8 cellular contexts compared by ENCODE assay signal in the genomic region with DNA sequence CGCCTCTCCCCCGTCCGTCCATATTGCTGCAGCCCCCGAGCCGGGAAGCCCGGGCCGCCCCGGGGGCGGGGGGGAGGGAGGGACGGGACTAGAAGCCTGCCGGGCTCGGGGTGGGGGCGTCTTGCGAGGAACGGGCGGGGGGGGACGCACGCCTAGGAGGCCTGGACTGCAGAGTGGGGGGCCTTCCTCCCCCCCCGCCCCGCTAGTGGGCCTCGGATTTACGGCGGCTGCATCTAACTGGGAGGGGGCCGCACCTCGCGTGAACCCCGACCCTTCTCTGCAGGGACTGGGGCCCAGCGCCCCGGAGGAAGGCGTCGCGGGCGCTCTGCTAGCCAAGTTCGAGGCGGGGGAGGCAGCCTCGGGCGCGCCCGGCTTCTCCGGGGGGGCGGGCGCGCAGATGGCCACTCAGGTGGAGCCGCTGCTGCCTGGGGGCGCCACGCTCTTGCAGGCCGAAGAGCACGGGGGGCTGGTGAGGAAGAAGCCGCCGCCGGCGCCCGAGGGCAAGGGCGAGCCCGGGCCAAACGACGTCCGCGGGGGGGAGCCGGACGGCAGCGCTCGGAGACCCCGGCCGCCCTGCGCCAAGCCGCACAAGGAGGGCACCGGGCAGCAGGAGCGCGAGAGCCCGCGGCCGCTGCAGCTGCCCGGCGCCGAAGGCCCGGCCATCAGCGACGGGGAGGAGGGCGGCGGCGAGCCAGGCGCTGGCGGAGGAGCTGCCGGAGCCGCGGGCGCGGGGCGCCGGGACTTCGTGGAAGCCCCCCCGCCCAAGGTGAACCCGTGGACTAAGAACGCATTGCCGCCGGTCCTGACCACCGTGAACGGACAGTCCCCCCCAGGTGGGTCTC. TPM values are rescaled to one million over a fixed set of nuclear protein-coding genes. Genes with fewer than 3 reads are reported as not detected.
DNase-seq lines count a peak whose midpoint lies in the region; ATAC-seq and TF ChIP-seq lines count a peak whose summit lies in the region.

TSS of gene LARP1 (plus strand) at position 17 of the 842 bp plus-strand sequence. CDS start at position 398, 381 bp downstream.

- TF ChIP-seq POLR2A in NB4 (IDR thresholded peaks at IDR 0.05; ENCODE audit: extremely low read depth, insufficient read length): peak; percentile 12

- peak within 1 kb of the TSS; percentile 99 for H3K27ac Mint-ChIP-seq in activated naive CD8-positive, alpha-beta T cell treated with anti-CD3 and anti-CD28 coated beads for 36 hours
- H3K27ac Mint-ChIP-seq in progenitor cell of endocrine pancreas: peak within 1 kb of the TSS; percentile 94

- TF ChIP-seq CTCF in NB4 (IDR thresholded peaks at IDR 0.05; ENCODE audit: low read depth, low read length): no peak
- peak in 1 of 9 donors; percentile 14 for TF ChIP-seq CTCF in heart right ventricle (IDR thresholded peaks at IDR 0.05)
- TF ChIP-seq CTCF in progenitor cell of endocrine pancreas (IDR thresholded peaks at IDR 0.05; ENCODE audit: unreplicated experiment): no peak

- intact Hi-C loops in heart right ventricle (cut with DNase I): loop anchor here in 6 of 10 donors (1.0 to 10.0 kb wide), 9 partner anchors 37 to 103 kb away; partner anchors contain the start of gene CNOT8 (in 6 of the 6)

- 1% methylated on average over 77 to 98 of the region's 99 CpGs for WGBS in heart right ventricle, 2 donors

- H3K36me3 Mint-ChIP-seq in activated naive CD8-positive, alpha-beta T cell treated with anti-CD3 and anti-CD28 coated beads for 36 hours: peaks cover 26% of the 10 kb centered on the region
- H3K36me3 Mint-ChIP-seq in progenitor cell of endocrine pancreas (ENCODE audit: insufficient read depth): no peaks in the 10 kb centered on the region

- H3K4me3 ChIP-seq in NB4 (ENCODE audit: low read depth, low read length) (peak within 1 kb of the TSS; percentile 96), heart right ventricle (peak within 1 kb of the TSS; percentile 87 to 99 (median 98))

- peak; percentile 37 for DNase-seq in EH (ENCODE audit: low read depth)
- DNase-seq in NB4 (ENCODE audit: low read depth): peak; percentile 63
- DNase-seq in activated naive CD8-positive, alpha-beta T cell treated with anti-CD3 and anti-CD28 coated beads for 36 hours: peak; percentile 42
- DNase-seq in heart right ventricle: peak; percentile 42 to 62
- DNase-seq in progenitor cell of endocrine pancreas (ENCODE audit: low spot score, unreplicated experiment): peak; percentile 24
- DNase-seq in NCI-H2171 (lab: John Stamatoyannopoulos, UW): no peak

- H3K4me1 Mint-ChIP-seq in activated naive CD8-positive, alpha-beta T cell treated with anti-CD3 and anti-CD28 coated beads for 36 hours: peaks cover 50% of the 10 kb centered on the region
- peaks cover 38% of the 10 kb centered on the region for H3K4me1 Mint-ChIP-seq in progenitor cell of endocrine pancreas (ENCODE audit: low read depth)

- ATAC-seq in GM21737 (IDR thresholded peaks at IDR 0.05; ENCODE audit: unreplicated experiment) (peak; percentile 14), heart right ventricle (peak; percentile 9 to 40 (median 15)), GM18519 (IDR thresholded peaks at IDR 0.05; ENCODE audit: low FRiP score, unreplicated experiment) (no peak)

- H3K27ac ChIP-seq in heart right ventricle: peak within 1 kb of the TSS; percentile 91 to 99 (median 98)

- H3K9me3 Mint-ChIP-seq in activated naive CD8-positive, alpha-beta T cell treated with anti-CD3 and anti-CD28 coated beads for 36 hours: no peaks in the 10 kb centered on the region
- H3K9me3 Mint-ChIP-seq in progenitor cell of endocrine pancreas (ENCODE audit: low read depth): no peaks in the 10 kb centered on the region

- no peaks in the 10 kb centered on the region for H3K27me3 Mint-ChIP-seq in activated naive CD8-positive, alpha-beta T cell treated with anti-CD3 and anti-CD28 coated beads for 36 hours
- no peaks in the 10 kb centered on the region for H3K27me3 Mint-ChIP-seq in progenitor cell of endocrine pancreas

- H3K27me3 ChIP-seq in heart right ventricle: no peaks in the 10 kb centered on the region

- H3K36me3 ChIP-seq in heart right ventricle: no peaks in the 10 kb centered on the region

- peaks cover 7 to 56% (median 45%) of the 10 kb centered on the region in 9 donors for H3K4me1 ChIP-seq in heart right ventricle

- H3K4me3 Mint-ChIP-seq in activated naive CD8-positive, alpha-beta T cell treated with anti-CD3 and anti-CD28 coated beads for 36 hours: peak within 1 kb of the TSS; percentile 91
- peak within 1 kb of the TSS; percentile 98 for H3K4me3 Mint-ChIP-seq in progenitor cell of endocrine pancreas (ENCODE audit: low read depth)

- no peaks in the 10 kb centered on the region for H3K9me3 ChIP-seq in heart right ventricle

RNA-seq across cellular contexts. Expression of gene LARP1, which starts in this region (rescaled TPM):
- 100 to 1,000 TPM; 285 to 292 TPM for total RNA-seq in activated naive CD8-positive, alpha-beta T cell treated with anti-CD3 and anti-CD28 coated beads for 36 hours
- total RNA-seq in heart right ventricle: 100 to 1,000 TPM; 138 to 197 (median 170) TPM
- 10 to 100 TPM; 26.4 to 30.4 TPM for polyA plus RNA-seq in heart right ventricle
- total RNA-seq in progenitor cell of endocrine pancreas: 225 and 234 TPM in 2 replicates
